In genomic region chr7:72435913-72436480, GRCh38 we compare ENCODE assay signal across 18 cellular contexts. TPM values are rescaled to one million over a fixed set of nuclear protein-coding genes. Genes with fewer than 3 reads are reported as not detected.
"Had no signal": no experiment of that assay in that cellular context is flagged by ENCODE, and none has a peak within 500 bp of the region (broad histone marks: within the 10 kb centered on the region; RNA-seq: fewer than 3 reads in every experiment).

No MANE protein-coding gene starts in this region.

- H3K4me3 ChIP-seq: mucosa of descending colon had no signal

- H3K9me3 ChIP-seq: mucosa of descending colon had no signal

- DNase-seq: activated B cell treated with CpG ODN at 0.5 μM for 24 hours; activated CD4-positive, alpha-beta T cell treated with anti-CD3 and anti-CD28 coated beads, Interleukin-2, amount 10 ng/mL, durations not matched to agents 7 days and 5 days; activated CD8-positive, alpha-beta memory T cell treated with anti-CD3 and anti-CD28 coated beads for 24 hours; activated naive CD4-positive, alpha-beta T cell treated with anti-CD3 and anti-CD28 coated beads for 36 hours; effector memory CD8-positive, alpha-beta T cell; left colon; mammary epithelial cell; mucosa of descending colon; natural killer cell; occipital lobe; T-helper 17 cell; trophoblast cell had no signal

- ATAC-seq: activated T-helper 17 cell treated with anti-CD3 and anti-CD28 coated beads, Interleukin-2, amount 50 U/mL, for 72 hours; effector memory CD8-positive, alpha-beta T cell; left colon; mucosa of descending colon; natural killer cell; stimulated activated effector memory CD8-positive, alpha-beta T cell treated with anti-CD3 and anti-CD28 coated beads, Interleukin-12 subunit alpha, Interleukin-12 subunit beta, amount 100 ng/mL, for 72 hours; T-helper 17 cell had no signal

RNA-seq across cellular contexts. Expression of gene CALN1, which starts 23.9 kb away (rescaled TPM):
- total RNA-seq: activated B cell treated with CpG ODN at 0.5 μM for 24 hours; activated CD4-positive, alpha-beta T cell treated with anti-CD3 and anti-CD28 coated beads, Interleukin-2, amount 10 ng/mL, durations not matched to agents 7 days and 5 days; activated T-helper 17 cell treated with anti-CD3 and anti-CD28 coated beads, Interleukin-2, amount 50 U/mL, for 72 hours; cardiac septum; epithelial cell of proximal tubule; glomerular endothelial cell; left colon; mammary epithelial cell; mucosa of descending colon; pulmonary artery endothelial cell; T-helper 17 cell had no signal
- polyA plus RNA-seq: mammary epithelial cell had no signal
